In the genomic region with DNA sequence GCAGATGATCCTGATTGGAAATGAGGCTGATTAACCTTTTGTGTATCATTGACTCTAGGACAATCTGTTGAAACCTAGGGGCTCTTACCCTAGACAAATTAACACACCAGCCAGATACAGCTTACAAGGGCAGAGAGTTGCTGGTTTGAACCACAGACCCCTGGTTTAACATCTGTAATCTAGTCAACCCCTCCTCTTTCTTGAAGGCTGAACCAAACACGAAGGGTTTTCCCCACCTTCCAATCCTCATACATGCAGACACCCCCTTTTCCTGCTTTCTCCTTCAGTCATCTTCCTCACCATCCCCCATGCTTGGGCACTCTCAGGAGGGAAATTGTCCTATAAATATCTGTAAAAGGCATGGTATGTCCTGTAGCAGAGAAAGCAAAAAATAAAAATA, we compare ENCODE assay signal across 8 cellular contexts.
DNase-seq lines count a peak whose midpoint lies in the region; ATAC-seq and TF ChIP-seq lines count a peak whose summit lies in the region.

No MANE protein-coding gene starts in this region.

- intact Hi-C loops in activated CD4-positive, alpha-beta T cell treated with anti-CD3 and anti-CD28 coated beads, Interleukin-2, amount 10 ng/mL, durations not matched to agents 24 days and 14 days (cut with micrococcal nuclease), result loop anchor here (1.0 to 10.0 kb wide), 2 partner anchors 25 to 95 kb away; no protein-coding TSS in a partner anchor

- no peak overlapping the region for H3K23ac ChIP-seq in neuronal stem cell (ENCODE audit: low read depth, low read length, poor library complexity)

- H4K91ac ChIP-seq in neuronal stem cell (ENCODE audit: low read depth, low read length, poor library complexity), result no peak overlapping the region

- H3K9ac ChIP-seq in smooth muscle cell (ENCODE audit: low read depth) (no peak overlapping the region), neuronal stem cell (ENCODE audit: low read depth, low read length, poor library complexity) (no peak overlapping the region)

- DNase-seq in activated CD4-positive, alpha-beta T cell treated with anti-CD3 and anti-CD28 coated beads, Interleukin-2, amount 10 ng/mL, durations not matched to agents 24 days and 14 days, result peak; percentile 66
- DNase-seq in activated CD4-positive, alpha-beta T cell treated with anti-CD3 and anti-CD28 coated beads, Interleukin-2, amount 50 U/mL, for 1 hour, result no peak
- DNase-seq in T-helper 17 cell, result no peak
- DNase-seq in fibroblast of pulmonary artery (ENCODE audit: low read depth), result no peak
- DNase-seq in smooth muscle cell (lab: John Stamatoyannopoulos, UW; ENCODE audit: unreplicated experiment), result no peak
- no peak for DNase-seq in neuronal stem cell (ENCODE audit: low spot score)

- H2AFZ ChIP-seq in smooth muscle cell (ENCODE audit: low read depth) (no peak overlapping the region), neuronal stem cell (ENCODE audit: low read length) (no peak overlapping the region)

- no peak for TF ChIP-seq CTCF in fibroblast of pulmonary artery (IDR thresholded peaks at IDR 0.05; ENCODE audit: low read length, missing control alignments)
- TF ChIP-seq CTCF in smooth muscle cell (IDR thresholded peaks at IDR 0.05; ENCODE audit: borderline replicate concordance, insufficient read depth, poor library complexity, severe bottlenecking), result no peak

- H4K8ac ChIP-seq in neuronal stem cell (ENCODE audit: low read depth, low read length), result no peak overlapping the region

- no peak overlapping the region for H3K14ac ChIP-seq in neuronal stem cell (ENCODE audit: low read length)

- H3K9me3 ChIP-seq in T-helper 17 cell (ENCODE audit: control insufficient read depth, low read length, poor library complexity, severe bottlenecking) (no peaks in the 10 kb centered on the region), smooth muscle cell (replicated peaks; ENCODE audit: low read depth) (no peaks in the 10 kb centered on the region), neuronal stem cell (replicated peaks in 1 of 2; ENCODE audit: control insufficient read depth in 2 of 2, insufficient read depth in 1 of 2, low read depth in 1 of 2, low read length in 2 of 2) (no peaks in the 10 kb centered on the region)

- no peak overlapping the region for H2BK120ac ChIP-seq in neuronal stem cell (ENCODE audit: low read depth, low read length)

- no peaks in the 10 kb centered on the region for H3K27me3 ChIP-seq in smooth muscle cell (ENCODE audit: low read depth)
- H3K27me3 ChIP-seq in neuronal stem cell (ENCODE audit: control insufficient read depth in 3 of 3, insufficient read depth in 3 of 3, low read depth in 1 of 3, low read length in 3 of 3), result peaks cover 0 to 38% (median 10%) of the 10 kb centered on the region in 3 experiments

- no peak overlapping the region for H3K18ac ChIP-seq in neuronal stem cell (ENCODE audit: low read length)

- H2AK5ac ChIP-seq in neuronal stem cell (ENCODE audit: low read depth, low read length), result no peak overlapping the region

- H3K4me3 Mint-ChIP-seq in activated CD4-positive, alpha-beta T cell treated with anti-CD3 and anti-CD28 coated beads, Interleukin-2, amount 10 ng/mL, durations not matched to agents 24 days and 14 days, result peak overlapping the region; percentile 67
- H3K4me3 Mint-ChIP-seq in T-helper 17 cell, result peak overlapping the region; percentile 80

- H3K36me3 ChIP-seq in smooth muscle cell (ENCODE audit: low read depth), result no peaks in the 10 kb centered on the region
- H3K36me3 ChIP-seq in neuronal stem cell (replicated peaks in 1 of 2; ENCODE audit: control insufficient read depth in 2 of 2, insufficient read depth in 2 of 2, low read length in 2 of 2), result no peaks in the 10 kb centered on the region

- H3K4me1 Mint-ChIP-seq in activated CD4-positive, alpha-beta T cell treated with anti-CD3 and anti-CD28 coated beads, Interleukin-2, amount 10 ng/mL, durations not matched to agents 24 days and 14 days, result peaks cover 76% of the 10 kb centered on the region
- peaks cover 32% of the 10 kb centered on the region for H3K4me1 Mint-ChIP-seq in T-helper 17 cell

- H3K27ac Mint-ChIP-seq in activated CD4-positive, alpha-beta T cell treated with anti-CD3 and anti-CD28 coated beads, Interleukin-2, amount 10 ng/mL, durations not matched to agents 24 days and 14 days, result peak overlapping the region; percentile 74
- peak overlapping the region; percentile 56 for H3K27ac Mint-ChIP-seq in T-helper 17 cell

- H3F3A ChIP-seq in smooth muscle cell (ENCODE audit: low read depth), result peaks cover 49% of the 10 kb centered on the region

- no peaks in the 10 kb centered on the region for H4K20me1 ChIP-seq in smooth muscle cell (ENCODE audit: low read depth)

- no peaks in the 10 kb centered on the region for H3K79me1 ChIP-seq in neuronal stem cell (ENCODE audit: low read depth, low read length)

- 63% methylated on average over 1 of the region's 1 CpG for WGBS in smooth muscle cell (ENCODE audit: low lambda C conversion rate)
- no CpG with 5 or more reads among the region's 1 CpG for WGBS in neuronal stem cell (ENCODE audit: extremely low coverage in 2 of 2, insufficient read length in 2 of 2, insufficient replicate concordance in 1 of 2), 2 donors

- no peaks in the 10 kb centered on the region for H3K79me2 ChIP-seq in smooth muscle cell (ENCODE audit: low read depth)

- peaks cover 60% of the 10 kb centered on the region for H3K4me1 ChIP-seq in smooth muscle cell (ENCODE audit: low read depth)
- H3K4me1 ChIP-seq in neuronal stem cell (ENCODE audit: control insufficient read depth in 2 of 2, insufficient read depth in 1 of 2, low read depth in 1 of 2, low read length in 2 of 2), result peaks cover 0 to 22% of the 10 kb centered on the region in 2 donors

- no peak overlapping the region for H2BK5ac ChIP-seq in neuronal stem cell (ENCODE audit: low read length)

- peaks cover 4% of the 10 kb centered on the region for H3K27me3 Mint-ChIP-seq in activated CD4-positive, alpha-beta T cell treated with anti-CD3 and anti-CD28 coated beads, Interleukin-2, amount 10 ng/mL, durations not matched to agents 24 days and 14 days
- peaks cover 23% of the 10 kb centered on the region for H3K27me3 Mint-ChIP-seq in T-helper 17 cell

- H3K27ac ChIP-seq in smooth muscle cell (ENCODE audit: low read depth), result peak overlapping the region; percentile 99
- H3K27ac ChIP-seq in neuronal stem cell (replicated peaks; ENCODE audit: low read length), result no peak overlapping the region

- no peaks in the 10 kb centered on the region for H3K9me3 Mint-ChIP-seq in activated CD4-positive, alpha-beta T cell treated with anti-CD3 and anti-CD28 coated beads, Interleukin-2, amount 10 ng/mL, durations not matched to agents 24 days and 14 days

- no peak for ATAC-seq in T-helper 17 cell
- no peak for ATAC-seq in GM19351 (IDR thresholded peaks at IDR 0.05; ENCODE audit: unreplicated experiment)
- ATAC-seq in HG03280 (IDR thresholded peaks at IDR 0.05; ENCODE audit: unreplicated experiment), result no peak

- no peak overlapping the region for H2BK12ac ChIP-seq in neuronal stem cell (ENCODE audit: low read length)

- peak overlapping the region; percentile 28 for H3K4me3 ChIP-seq in fibroblast of pulmonary artery (replicated peaks; ENCODE audit: low read depth, low read length)
- H3K4me3 ChIP-seq in smooth muscle cell, result no peak overlapping the region
- H3K4me3 ChIP-seq in neuronal stem cell (ENCODE audit: low read length in 2 of 2), result no peak overlapping the region

- no peak overlapping the region for H2BK15ac ChIP-seq in neuronal stem cell (ENCODE audit: low read length)

- H3K4me2 ChIP-seq in smooth muscle cell (peak overlapping the region; percentile 71), neuronal stem cell (ENCODE audit: insufficient read depth, low read length, poor library complexity, severe bottlenecking) (no peak overlapping the region)

- no peak overlapping the region for H3K4ac ChIP-seq in neuronal stem cell (ENCODE audit: low read length)

- peaks cover 8% of the 10 kb centered on the region for H3K36me3 Mint-ChIP-seq in activated CD4-positive, alpha-beta T cell treated with anti-CD3 and anti-CD28 coated beads, Interleukin-2, amount 10 ng/mL, durations not matched to agents 24 days and 14 days (ENCODE audit: low read depth)
- no peaks in the 10 kb centered on the region for H3K36me3 Mint-ChIP-seq in T-helper 17 cell (ENCODE audit: low read depth)
